Comparison of ENCODE assay signal across 1 cellular context in the genomic region with DNA sequence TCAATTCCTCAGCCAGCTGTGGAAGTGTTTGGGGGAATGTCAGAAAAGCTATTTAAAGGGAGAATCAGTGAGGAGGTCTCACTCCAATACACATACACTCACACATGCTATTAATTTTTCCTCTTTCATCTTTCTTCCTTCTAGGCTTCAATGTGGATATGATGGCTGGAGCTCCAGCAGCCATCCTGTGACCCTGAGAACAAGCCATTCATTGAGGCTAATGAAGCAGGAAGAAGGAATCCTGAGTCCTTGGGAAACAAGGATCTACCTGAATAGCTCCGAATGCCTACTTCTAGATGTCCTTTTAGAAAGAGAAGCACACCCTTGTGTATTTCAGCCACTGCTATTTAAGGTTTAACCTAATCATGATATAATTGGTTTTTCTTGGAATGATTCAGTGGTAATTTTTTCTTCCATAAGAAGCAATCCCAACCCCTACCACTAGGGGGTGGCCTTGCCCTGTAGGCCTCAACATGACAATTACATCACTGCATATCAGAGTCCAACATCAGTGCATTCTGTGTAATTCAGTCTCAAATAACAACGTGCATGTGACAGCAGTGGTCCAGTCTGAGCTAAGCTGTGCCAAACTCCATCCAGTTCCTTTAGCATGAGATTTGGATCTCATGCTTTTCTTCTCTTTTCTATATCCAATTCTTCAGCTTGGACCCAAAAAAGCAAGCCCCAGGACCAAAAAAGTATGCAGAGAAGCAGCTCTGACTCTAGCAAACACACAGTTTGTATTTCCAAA.
TF ChIP-seq lines count a peak whose summit lies in the region.

No MANE protein-coding gene starts in this region.

TF ChIP-seq in GM23338, 12 proteins besides CTCF, POLR2A, EP300 and RAD21 (continued from another document):
- TF ChIP-seq REST (IDR thresholded peaks at IDR 0.05; ENCODE audit: unreplicated experiment) = no peak
TF ChIP-seq in GM23338: peak in this region for 0.
